ENCODE assay signal across 22 cellular contexts in the genomic region with DNA sequence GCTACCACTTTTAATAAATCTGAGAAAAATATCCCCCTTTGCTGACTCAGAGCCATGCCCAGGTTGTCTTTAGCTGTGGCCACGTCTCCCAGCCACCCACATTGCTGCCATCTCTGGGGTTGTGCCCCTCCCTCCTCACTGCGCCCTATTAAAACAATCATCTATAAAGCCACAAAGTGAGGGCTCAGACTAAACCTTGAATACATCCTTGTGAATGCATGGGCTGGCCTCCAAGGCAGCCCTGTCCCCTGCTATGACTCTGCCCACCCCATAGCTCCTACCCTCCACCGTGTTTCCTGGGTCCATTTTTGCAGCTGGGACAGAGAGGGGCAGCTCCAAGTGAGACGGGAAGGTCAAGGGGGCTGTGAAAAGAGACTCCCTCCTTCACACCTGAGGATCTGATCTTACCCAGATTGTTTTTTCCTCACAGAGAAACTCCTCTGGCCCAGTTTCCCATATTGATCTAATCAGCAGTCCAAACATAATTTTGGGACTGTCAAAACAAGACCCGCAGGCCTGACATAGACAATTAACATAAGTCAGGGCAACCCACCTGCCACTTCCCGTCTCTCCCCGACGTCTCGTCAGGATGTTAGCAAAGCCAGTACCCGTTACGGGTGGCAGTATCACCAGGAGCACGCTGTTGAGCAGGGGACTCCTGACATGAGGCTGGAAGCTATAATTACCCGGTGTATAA.
DNase-seq lines count a peak whose midpoint lies in the region; ATAC-seq and TF ChIP-seq lines count a peak whose summit lies in the region.
"Had no signal": no experiment of that assay in that cellular context is flagged by ENCODE, and none has a peak within 500 bp of the region (broad histone marks: within the 10 kb centered on the region; RNA-seq: fewer than 3 reads in every experiment).

No MANE protein-coding gene starts in this region.

- no peaks in the 10 kb centered on the region for H3K36me3 ChIP-seq in duodenal mucosa (ENCODE audit: control insufficient read depth in 1 of 2, insufficient read depth in 2 of 2, low read length in 2 of 2)
- H3K36me3 ChIP-seq in mesendoderm (ENCODE audit: control insufficient read depth, insufficient read depth, low read length): no peaks in the 10 kb centered on the region
- H3K36me3 ChIP-seq in upper lobe of right lung: no peaks in the 10 kb centered on the region
- H3K36me3 ChIP-seq: neural progenitor cell had no signal

- H3K27ac ChIP-seq in duodenal mucosa (ENCODE audit: low read depth, low read length) (no peak overlapping the region), mesendoderm (ENCODE audit: low read depth, low read length) (no peak overlapping the region), upper lobe of right lung (peak overlapping the region; percentile 30)
- H3K27ac ChIP-seq: A549, neural progenitor cell, SK-N-MC had no signal

- H2BK15ac ChIP-seq in mesendoderm (replicated peaks; ENCODE audit: low read depth): no peak overlapping the region

- no CpG with 5 or more reads among the region's 13 CpGs for WGBS in mesendoderm (ENCODE audit: extremely low coverage, insufficient coverage, low lambda C conversion rate)

- H3K4me3 ChIP-seq in duodenal mucosa (ENCODE audit: low read depth in 1 of 2, low read length in 2 of 2) (peak overlapping the region in 1 of 2 donors; percentile 7), mesendoderm (ENCODE audit: low read length) (no peak overlapping the region), upper lobe of right lung (no peak overlapping the region)
- H3K4me3 ChIP-seq: A549, GM12878, GM23338, neural progenitor cell, SK-N-MC had no signal

- H4K8ac ChIP-seq in mesendoderm (ENCODE audit: low read depth, low read length): no peak overlapping the region

- H3K27me3 ChIP-seq in duodenal mucosa (ENCODE audit: control insufficient read depth in 1 of 2, insufficient read depth in 2 of 2, low read length in 2 of 2) (no peaks in the 10 kb centered on the region), mesendoderm (ENCODE audit: insufficient read depth, low read length, poor library complexity) (no peaks in the 10 kb centered on the region), upper lobe of right lung (no peaks in the 10 kb centered on the region)
- H3K27me3 ChIP-seq: neural progenitor cell had no signal

- H3K4me1 ChIP-seq in duodenal mucosa (ENCODE audit: control insufficient read depth in 1 of 2, insufficient read depth in 2 of 2, low read length in 2 of 2): peaks cover 9 to 14% of the 10 kb centered on the region in 2 donors
- peaks cover 3% of the 10 kb centered on the region for H3K4me1 ChIP-seq in mesendoderm (ENCODE audit: control insufficient read depth, low read depth, low read length)
- H3K4me1 ChIP-seq in upper lobe of right lung: peaks cover 3% of the 10 kb centered on the region

- no peak overlapping the region for H3K18ac ChIP-seq in mesendoderm (ENCODE audit: low read length)

- peak overlapping the region; percentile 70 for H3K56ac ChIP-seq in mesendoderm (ENCODE audit: low read length)

- ATAC-seq in upper lobe of right lung: no peak
- ATAC-seq: activated T-helper 17 cell treated with anti-CD3 and anti-CD28 coated beads, Interleukin-2, amount 50 U/mL, for 72 hours; GM12878; GM23338; Panc1 had no signal

- H4K5ac ChIP-seq in mesendoderm (ENCODE audit: low read length): no peak overlapping the region

- H2BK120ac ChIP-seq in mesendoderm (ENCODE audit: low read depth, low read length): no peak overlapping the region

- H3K4ac ChIP-seq in mesendoderm (ENCODE audit: low read depth, low read length): no peak overlapping the region

- H3K79me2 ChIP-seq in mesendoderm (ENCODE audit: control insufficient read depth, insufficient read depth, low read length): no peaks in the 10 kb centered on the region

- no peak overlapping the region for H2AK5ac ChIP-seq in mesendoderm (ENCODE audit: low read length)

- intact Hi-C loops in upper lobe of right lung (cut with DNase I): no loop called here

- DNase-seq in NCI-H2227 treated with DMSO at 0.1 percent for 48 hours (lab: John Stamatoyannopoulos, UW) (peak; percentile 78), NCI-H2227 (lab: John Stamatoyannopoulos, UW; ENCODE audit: unreplicated experiment) (no peak), mesendoderm (no peak), upper lobe of right lung (no peak), SW480 (ENCODE audit: low spot score) (no peak), glomerular visceral epithelial cell (ENCODE audit: extremely low spot score) (no peak)
- DNase-seq in stimulated activated CD4-positive, alpha-beta T cell treated with anti-CD3 and anti-CD28 coated beads, Interleukin-15, amount 100 ng/mL, for 24 hours: no peak
- DNase-seq: activated CD4-positive, alpha-beta T cell treated with anti-CD3 and anti-CD28 coated beads for 1 hour; activated naive CD8-positive, alpha-beta T cell treated with anti-CD3 and anti-CD28 coated beads, Interleukin-2, amount 10 ng/mL, durations not matched to agents 7 days and 5 days; cortex of kidney; hypothalamus; midbrain; NCI-H2171; stimulated activated naive CD4-positive, alpha-beta T cell treated with Interleukin-2 at 50 U/mL for 16 hours had no signal

- H3K9ac ChIP-seq in duodenal mucosa (ENCODE audit: low read depth in 1 of 2, low read length in 2 of 2) (peak overlapping the region; percentile 16 to 26), mesendoderm (ENCODE audit: low read length) (no peak overlapping the region)
- H3K9ac ChIP-seq: neural progenitor cell had no signal

- H3K23ac ChIP-seq in mesendoderm (ENCODE audit: low read length): no peak overlapping the region

- H3K79me1 ChIP-seq in mesendoderm (ENCODE audit: low read length): no peaks in the 10 kb centered on the region

- TF ChIP-seq CTCF in upper lobe of right lung (IDR thresholded peaks at IDR 0.05): no peak

- H3K9me3 ChIP-seq in duodenal mucosa (ENCODE audit: control insufficient read depth in 1 of 2, low read length in 2 of 2) (no peaks in the 10 kb centered on the region), upper lobe of right lung (no peaks in the 10 kb centered on the region)
- H3K9me3 ChIP-seq: A549 had no signal

- no peak overlapping the region for H3K4me2 ChIP-seq in mesendoderm (ENCODE audit: low read length)
- H3K4me2 ChIP-seq: A549, GM23338, neural progenitor cell had no signal

- no peak overlapping the region for H2BK5ac ChIP-seq in mesendoderm (ENCODE audit: low read length)
